ENCODE assay signal across 1 cellular context in genomic region chr3:12999147-13000140, GRCh38.
TF ChIP-seq lines count a peak whose summit lies in the region.

No MANE protein-coding gene starts in this region.

TF ChIP-seq in K562, 482 proteins besides CTCF, POLR2A, EP300 and RAD21 (continued from another document and continues in another):
- TF ChIP-seq ZNF778 (CRISPR knock-in tag; IDR thresholded peaks at IDR 0.05) (no peak), SETDB1 (IDR thresholded peaks at IDR 0.05; ENCODE audit: low read length) (no peak), REST (CRISPR knock-in tag; IDR thresholded peaks at IDR 0.05; ENCODE audit: low read depth) (peak; percentile 65; the same call in 1 of the 2 replicates), MCM2 (IDR thresholded peaks at IDR 0.05; ENCODE audit: low read depth) (no peak), CXXC5 (CRISPR knock-in tag; IDR thresholded peaks at IDR 0.05) (peak; percentile 48; the same call in 1 of the 2 replicates), NONO (IDR thresholded peaks at IDR 0.05; ENCODE audit: low read depth in 2 of 2, low read length in 1 of 2) (peak in 1 of 2 experiments; percentile 99; a peak in 2 of 4 replicates), MAFG (tag; conservative IDR thresholded peaks at IDR 0.05) (peak; percentile 89), RBBP5 (IDR thresholded peaks at IDR 0.05; ENCODE audit: borderline replicate concordance, insufficient read depth, low read length, poor library complexity, severe bottlenecking) (peak; percentile 55), NR4A1 (CRISPR knock-in tag; IDR thresholded peaks at IDR 0.05) (peak; percentile 91; the same call in 1 of the 2 replicates), NR4A1 (tag; IDR thresholded peaks at IDR 0.05) (peak; percentile 88; the same call in 1 of the 2 replicates), NCOA4 (IDR thresholded peaks at IDR 0.05; ENCODE audit: partially characterized antibody) (no peak), TRIM24 (IDR thresholded peaks at IDR 0.05) (no peak), NFRKB (IDR thresholded peaks at IDR 0.05; ENCODE audit: low read depth) (peak; percentile 91), ZNF232 (CRISPR knock-in tag; IDR thresholded peaks at IDR 0.05) (no peak), ASH1L (IDR thresholded peaks at IDR 0.05; ENCODE audit: borderline replicate concordance, low read depth, partially characterized antibody) (peak; percentile 84), ZNF24 (IDR thresholded peaks at IDR 0.05) (no peak), MEF2D (tag; conservative IDR thresholded peaks at IDR 0.05; ENCODE audit: low read depth) (peak; percentile 69; the same call in 1 of the 2 replicates), ARID2 (IDR thresholded peaks at IDR 0.05) (no peak; the same call in 1 of the 2 replicates), KLF16 (IDR thresholded peaks at IDR 0.05) (no peak), SMC3 (conservative IDR thresholded peaks at IDR 0.05; ENCODE audit: insufficient read depth, low read depth, low read length) (no peak), ZNF408 (CRISPR knock-in tag; IDR thresholded peaks at IDR 0.05; ENCODE audit: low read depth) (no peak), PRMT5 (CRISPR knock-in tag; IDR thresholded peaks at IDR 0.05) (no peak), NCOR1 (IDR thresholded peaks at IDR 0.05) (peak; percentile 80), SAFB (IDR thresholded peaks at IDR 0.05; ENCODE audit: borderline replicate concordance, low read depth, low read length) (no peak), TEAD2 (tag; IDR thresholded peaks at IDR 0.05) (peak; percentile 74; the same call in 1 of the 2 replicates), ESRRB (CRISPR knock-in tag; IDR thresholded peaks at IDR 0.05; ENCODE audit: borderline replicate concordance) (no peak)
- TF ChIP-seq, protein P1, sequence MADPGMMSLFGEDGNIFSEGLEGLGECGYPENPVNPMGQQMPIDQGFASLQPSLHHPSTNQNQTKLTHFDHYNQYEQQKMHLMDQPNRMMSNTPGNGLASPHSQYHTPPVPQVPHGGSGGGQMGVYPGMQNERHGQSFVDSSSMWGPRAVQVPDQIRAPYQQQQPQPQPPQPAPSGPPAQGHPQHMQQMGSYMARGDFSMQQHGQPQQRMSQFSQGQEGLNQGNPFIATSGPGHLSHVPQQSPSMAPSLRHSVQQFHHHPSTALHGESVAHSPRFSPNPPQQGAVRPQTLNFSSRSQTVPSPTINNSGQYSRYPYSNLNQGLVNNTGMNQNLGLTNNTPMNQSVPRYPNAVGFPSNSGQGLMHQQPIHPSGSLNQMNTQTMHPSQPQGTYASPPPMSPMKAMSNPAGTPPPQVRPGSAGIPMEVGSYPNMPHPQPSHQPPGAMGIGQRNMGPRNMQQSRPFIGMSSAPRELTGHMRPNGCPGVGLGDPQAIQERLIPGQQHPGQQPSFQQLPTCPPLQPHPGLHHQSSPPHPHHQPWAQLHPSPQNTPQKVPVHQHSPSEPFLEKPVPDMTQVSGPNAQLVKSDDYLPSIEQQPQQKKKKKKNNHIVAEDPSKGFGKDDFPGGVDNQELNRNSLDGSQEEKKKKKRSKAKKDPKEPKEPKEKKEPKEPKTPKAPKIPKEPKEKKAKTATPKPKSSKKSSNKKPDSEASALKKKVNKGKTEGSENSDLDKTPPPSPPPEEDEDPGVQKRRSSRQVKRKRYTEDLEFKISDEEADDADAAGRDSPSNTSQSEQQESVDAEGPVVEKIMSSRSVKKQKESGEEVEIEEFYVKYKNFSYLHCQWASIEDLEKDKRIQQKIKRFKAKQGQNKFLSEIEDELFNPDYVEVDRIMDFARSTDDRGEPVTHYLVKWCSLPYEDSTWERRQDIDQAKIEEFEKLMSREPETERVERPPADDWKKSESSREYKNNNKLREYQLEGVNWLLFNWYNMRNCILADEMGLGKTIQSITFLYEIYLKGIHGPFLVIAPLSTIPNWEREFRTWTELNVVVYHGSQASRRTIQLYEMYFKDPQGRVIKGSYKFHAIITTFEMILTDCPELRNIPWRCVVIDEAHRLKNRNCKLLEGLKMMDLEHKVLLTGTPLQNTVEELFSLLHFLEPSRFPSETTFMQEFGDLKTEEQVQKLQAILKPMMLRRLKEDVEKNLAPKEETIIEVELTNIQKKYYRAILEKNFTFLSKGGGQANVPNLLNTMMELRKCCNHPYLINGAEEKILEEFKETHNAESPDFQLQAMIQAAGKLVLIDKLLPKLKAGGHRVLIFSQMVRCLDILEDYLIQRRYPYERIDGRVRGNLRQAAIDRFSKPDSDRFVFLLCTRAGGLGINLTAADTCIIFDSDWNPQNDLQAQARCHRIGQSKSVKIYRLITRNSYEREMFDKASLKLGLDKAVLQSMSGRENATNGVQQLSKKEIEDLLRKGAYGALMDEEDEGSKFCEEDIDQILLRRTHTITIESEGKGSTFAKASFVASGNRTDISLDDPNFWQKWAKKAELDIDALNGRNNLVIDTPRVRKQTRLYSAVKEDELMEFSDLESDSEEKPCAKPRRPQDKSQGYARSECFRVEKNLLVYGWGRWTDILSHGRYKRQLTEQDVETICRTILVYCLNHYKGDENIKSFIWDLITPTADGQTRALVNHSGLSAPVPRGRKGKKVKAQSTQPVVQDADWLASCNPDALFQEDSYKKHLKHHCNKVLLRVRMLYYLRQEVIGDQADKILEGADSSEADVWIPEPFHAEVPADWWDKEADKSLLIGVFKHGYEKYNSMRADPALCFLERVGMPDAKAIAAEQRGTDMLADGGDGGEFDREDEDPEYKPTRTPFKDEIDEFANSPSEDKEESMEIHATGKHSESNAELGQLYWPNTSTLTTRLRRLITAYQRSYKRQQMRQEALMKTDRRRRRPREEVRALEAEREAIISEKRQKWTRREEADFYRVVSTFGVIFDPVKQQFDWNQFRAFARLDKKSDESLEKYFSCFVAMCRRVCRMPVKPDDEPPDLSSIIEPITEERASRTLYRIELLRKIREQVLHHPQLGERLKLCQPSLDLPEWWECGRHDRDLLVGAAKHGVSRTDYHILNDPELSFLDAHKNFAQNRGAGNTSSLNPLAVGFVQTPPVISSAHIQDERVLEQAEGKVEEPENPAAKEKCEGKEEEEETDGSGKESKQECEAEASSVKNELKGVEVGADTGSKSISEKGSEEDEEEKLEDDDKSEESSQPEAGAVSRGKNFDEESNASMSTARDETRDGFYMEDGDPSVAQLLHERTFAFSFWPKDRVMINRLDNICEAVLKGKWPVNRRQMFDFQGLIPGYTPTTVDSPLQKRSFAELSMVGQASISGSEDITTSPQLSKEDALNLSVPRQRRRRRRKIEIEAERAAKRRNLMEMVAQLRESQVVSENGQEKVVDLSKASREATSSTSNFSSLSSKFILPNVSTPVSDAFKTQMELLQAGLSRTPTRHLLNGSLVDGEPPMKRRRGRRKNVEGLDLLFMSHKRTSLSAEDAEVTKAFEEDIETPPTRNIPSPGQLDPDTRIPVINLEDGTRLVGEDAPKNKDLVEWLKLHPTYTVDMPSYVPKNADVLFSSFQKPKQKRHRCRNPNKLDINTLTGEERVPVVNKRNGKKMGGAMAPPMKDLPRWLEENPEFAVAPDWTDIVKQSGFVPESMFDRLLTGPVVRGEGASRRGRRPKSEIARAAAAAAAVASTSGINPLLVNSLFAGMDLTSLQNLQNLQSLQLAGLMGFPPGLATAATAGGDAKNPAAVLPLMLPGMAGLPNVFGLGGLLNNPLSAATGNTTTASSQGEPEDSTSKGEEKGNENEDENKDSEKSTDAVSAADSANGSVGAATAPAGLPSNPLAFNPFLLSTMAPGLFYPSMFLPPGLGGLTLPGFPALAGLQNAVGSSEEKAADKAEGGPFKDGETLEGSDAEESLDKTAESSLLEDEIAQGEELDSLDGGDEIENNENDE (IDR thresholded peaks at IDR 0.05; ENCODE audit: low read depth, low read length) = no peak
- TF ChIP-seq, protein P2, sequence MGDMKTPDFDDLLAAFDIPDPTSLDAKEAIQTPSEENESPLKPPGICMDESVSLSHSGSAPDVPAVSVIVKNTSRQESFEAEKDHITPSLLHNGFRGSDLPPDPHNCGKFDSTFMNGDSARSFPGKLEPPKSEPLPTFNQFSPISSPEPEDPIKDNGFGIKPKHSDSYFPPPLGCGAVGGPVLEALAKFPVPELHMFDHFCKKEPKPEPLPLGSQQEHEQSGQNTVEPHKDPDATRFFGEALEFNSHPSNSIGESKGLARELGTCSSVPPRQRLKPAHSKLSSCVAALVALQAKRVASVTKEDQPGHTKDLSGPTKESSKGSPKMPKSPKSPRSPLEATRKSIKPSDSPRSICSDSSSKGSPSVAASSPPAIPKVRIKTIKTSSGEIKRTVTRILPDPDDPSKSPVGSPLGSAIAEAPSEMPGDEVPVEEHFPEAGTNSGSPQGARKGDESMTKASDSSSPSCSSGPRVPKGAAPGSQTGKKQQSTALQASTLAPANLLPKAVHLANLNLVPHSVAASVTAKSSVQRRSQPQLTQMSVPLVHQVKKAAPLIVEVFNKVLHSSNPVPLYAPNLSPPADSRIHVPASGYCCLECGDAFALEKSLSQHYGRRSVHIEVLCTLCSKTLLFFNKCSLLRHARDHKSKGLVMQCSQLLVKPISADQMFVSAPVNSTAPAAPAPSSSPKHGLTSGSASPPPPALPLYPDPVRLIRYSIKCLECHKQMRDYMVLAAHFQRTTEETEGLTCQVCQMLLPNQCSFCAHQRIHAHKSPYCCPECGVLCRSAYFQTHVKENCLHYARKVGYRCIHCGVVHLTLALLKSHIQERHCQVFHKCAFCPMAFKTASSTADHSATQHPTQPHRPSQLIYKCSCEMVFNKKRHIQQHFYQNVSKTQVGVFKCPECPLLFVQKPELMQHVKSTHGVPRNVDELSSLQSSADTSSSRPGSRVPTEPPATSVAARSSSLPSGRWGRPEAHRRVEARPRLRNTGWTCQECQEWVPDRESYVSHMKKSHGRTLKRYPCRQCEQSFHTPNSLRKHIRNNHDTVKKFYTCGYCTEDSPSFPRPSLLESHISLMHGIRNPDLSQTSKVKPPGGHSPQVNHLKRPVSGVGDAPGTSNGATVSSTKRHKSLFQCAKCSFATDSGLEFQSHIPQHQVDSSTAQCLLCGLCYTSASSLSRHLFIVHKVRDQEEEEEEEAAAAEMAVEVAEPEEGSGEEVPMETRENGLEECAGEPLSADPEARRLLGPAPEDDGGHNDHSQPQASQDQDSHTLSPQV (IDR thresholded peaks at IDR 0.05) = peak; percentile 91
- TF ChIP-seq, protein P3, sequence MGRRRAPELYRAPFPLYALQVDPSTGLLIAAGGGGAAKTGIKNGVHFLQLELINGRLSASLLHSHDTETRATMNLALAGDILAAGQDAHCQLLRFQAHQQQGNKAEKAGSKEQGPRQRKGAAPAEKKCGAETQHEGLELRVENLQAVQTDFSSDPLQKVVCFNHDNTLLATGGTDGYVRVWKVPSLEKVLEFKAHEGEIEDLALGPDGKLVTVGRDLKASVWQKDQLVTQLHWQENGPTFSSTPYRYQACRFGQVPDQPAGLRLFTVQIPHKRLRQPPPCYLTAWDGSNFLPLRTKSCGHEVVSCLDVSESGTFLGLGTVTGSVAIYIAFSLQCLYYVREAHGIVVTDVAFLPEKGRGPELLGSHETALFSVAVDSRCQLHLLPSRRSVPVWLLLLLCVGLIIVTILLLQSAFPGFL (CRISPR knock-in tag; IDR thresholded peaks at IDR 0.05) = no peak
- TF ChIP-seq, protein P4, sequence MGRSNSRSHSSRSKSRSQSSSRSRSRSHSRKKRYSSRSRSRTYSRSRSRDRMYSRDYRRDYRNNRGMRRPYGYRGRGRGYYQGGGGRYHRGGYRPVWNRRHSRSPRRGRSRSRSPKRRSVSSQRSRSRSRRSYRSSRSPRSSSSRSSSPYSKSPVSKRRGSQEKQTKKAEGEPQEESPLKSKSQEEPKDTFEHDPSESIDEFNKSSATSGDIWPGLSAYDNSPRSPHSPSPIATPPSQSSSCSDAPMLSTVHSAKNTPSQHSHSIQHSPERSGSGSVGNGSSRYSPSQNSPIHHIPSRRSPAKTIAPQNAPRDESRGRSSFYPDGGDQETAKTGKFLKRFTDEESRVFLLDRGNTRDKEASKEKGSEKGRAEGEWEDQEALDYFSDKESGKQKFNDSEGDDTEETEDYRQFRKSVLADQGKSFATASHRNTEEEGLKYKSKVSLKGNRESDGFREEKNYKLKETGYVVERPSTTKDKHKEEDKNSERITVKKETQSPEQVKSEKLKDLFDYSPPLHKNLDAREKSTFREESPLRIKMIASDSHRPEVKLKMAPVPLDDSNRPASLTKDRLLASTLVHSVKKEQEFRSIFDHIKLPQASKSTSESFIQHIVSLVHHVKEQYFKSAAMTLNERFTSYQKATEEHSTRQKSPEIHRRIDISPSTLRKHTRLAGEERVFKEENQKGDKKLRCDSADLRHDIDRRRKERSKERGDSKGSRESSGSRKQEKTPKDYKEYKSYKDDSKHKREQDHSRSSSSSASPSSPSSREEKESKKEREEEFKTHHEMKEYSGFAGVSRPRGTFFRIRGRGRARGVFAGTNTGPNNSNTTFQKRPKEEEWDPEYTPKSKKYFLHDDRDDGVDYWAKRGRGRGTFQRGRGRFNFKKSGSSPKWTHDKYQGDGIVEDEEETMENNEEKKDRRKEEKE (IDR thresholded peaks at IDR 0.05; ENCODE audit: borderline replicate concordance in 1 of 2, control insufficient read depth in 1 of 2, low read depth in 2 of 2, low read length in 1 of 2) = peak in 1 of 2 experiments; percentile 96; a peak in 2 of 4 replicates
- TF ChIP-seq, protein P5, sequence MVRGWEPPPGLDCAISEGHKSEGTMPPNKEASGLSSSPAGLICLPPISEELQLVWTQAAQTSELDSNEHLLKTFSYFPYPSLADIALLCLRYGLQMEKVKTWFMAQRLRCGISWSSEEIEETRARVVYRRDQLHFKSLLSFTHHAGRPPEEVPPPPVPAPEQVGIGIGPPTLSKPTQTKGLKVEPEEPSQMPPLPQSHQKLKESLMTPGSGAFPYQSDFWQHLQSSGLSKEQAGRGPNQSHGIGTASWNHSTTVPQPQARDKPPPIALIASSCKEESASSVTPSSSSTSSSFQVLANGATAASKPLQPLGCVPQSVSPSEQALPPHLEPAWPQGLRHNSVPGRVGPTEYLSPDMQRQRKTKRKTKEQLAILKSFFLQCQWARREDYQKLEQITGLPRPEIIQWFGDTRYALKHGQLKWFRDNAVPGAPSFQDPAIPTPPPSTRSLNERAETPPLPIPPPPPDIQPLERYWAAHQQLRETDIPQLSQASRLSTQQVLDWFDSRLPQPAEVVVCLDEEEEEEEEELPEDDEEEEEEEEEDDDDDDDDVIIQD (CRISPR knock-in tag; IDR thresholded peaks at IDR 0.05) = 0 out of 2 replicates have a peak, but pooled peaks have one; percentile 32
